Comparison of ENCODE assay signal across 1 cellular context in genomic region chr5:128546658-128547281, GRCh38.
TF ChIP-seq lines count a peak whose summit lies in the region.

No MANE protein-coding gene starts in this region.

TF ChIP-seq in H1, 55 proteins besides CTCF, POLR2A, EP300 and RAD21 (continued from another document):
- TF ChIP-seq, protein P1, sequence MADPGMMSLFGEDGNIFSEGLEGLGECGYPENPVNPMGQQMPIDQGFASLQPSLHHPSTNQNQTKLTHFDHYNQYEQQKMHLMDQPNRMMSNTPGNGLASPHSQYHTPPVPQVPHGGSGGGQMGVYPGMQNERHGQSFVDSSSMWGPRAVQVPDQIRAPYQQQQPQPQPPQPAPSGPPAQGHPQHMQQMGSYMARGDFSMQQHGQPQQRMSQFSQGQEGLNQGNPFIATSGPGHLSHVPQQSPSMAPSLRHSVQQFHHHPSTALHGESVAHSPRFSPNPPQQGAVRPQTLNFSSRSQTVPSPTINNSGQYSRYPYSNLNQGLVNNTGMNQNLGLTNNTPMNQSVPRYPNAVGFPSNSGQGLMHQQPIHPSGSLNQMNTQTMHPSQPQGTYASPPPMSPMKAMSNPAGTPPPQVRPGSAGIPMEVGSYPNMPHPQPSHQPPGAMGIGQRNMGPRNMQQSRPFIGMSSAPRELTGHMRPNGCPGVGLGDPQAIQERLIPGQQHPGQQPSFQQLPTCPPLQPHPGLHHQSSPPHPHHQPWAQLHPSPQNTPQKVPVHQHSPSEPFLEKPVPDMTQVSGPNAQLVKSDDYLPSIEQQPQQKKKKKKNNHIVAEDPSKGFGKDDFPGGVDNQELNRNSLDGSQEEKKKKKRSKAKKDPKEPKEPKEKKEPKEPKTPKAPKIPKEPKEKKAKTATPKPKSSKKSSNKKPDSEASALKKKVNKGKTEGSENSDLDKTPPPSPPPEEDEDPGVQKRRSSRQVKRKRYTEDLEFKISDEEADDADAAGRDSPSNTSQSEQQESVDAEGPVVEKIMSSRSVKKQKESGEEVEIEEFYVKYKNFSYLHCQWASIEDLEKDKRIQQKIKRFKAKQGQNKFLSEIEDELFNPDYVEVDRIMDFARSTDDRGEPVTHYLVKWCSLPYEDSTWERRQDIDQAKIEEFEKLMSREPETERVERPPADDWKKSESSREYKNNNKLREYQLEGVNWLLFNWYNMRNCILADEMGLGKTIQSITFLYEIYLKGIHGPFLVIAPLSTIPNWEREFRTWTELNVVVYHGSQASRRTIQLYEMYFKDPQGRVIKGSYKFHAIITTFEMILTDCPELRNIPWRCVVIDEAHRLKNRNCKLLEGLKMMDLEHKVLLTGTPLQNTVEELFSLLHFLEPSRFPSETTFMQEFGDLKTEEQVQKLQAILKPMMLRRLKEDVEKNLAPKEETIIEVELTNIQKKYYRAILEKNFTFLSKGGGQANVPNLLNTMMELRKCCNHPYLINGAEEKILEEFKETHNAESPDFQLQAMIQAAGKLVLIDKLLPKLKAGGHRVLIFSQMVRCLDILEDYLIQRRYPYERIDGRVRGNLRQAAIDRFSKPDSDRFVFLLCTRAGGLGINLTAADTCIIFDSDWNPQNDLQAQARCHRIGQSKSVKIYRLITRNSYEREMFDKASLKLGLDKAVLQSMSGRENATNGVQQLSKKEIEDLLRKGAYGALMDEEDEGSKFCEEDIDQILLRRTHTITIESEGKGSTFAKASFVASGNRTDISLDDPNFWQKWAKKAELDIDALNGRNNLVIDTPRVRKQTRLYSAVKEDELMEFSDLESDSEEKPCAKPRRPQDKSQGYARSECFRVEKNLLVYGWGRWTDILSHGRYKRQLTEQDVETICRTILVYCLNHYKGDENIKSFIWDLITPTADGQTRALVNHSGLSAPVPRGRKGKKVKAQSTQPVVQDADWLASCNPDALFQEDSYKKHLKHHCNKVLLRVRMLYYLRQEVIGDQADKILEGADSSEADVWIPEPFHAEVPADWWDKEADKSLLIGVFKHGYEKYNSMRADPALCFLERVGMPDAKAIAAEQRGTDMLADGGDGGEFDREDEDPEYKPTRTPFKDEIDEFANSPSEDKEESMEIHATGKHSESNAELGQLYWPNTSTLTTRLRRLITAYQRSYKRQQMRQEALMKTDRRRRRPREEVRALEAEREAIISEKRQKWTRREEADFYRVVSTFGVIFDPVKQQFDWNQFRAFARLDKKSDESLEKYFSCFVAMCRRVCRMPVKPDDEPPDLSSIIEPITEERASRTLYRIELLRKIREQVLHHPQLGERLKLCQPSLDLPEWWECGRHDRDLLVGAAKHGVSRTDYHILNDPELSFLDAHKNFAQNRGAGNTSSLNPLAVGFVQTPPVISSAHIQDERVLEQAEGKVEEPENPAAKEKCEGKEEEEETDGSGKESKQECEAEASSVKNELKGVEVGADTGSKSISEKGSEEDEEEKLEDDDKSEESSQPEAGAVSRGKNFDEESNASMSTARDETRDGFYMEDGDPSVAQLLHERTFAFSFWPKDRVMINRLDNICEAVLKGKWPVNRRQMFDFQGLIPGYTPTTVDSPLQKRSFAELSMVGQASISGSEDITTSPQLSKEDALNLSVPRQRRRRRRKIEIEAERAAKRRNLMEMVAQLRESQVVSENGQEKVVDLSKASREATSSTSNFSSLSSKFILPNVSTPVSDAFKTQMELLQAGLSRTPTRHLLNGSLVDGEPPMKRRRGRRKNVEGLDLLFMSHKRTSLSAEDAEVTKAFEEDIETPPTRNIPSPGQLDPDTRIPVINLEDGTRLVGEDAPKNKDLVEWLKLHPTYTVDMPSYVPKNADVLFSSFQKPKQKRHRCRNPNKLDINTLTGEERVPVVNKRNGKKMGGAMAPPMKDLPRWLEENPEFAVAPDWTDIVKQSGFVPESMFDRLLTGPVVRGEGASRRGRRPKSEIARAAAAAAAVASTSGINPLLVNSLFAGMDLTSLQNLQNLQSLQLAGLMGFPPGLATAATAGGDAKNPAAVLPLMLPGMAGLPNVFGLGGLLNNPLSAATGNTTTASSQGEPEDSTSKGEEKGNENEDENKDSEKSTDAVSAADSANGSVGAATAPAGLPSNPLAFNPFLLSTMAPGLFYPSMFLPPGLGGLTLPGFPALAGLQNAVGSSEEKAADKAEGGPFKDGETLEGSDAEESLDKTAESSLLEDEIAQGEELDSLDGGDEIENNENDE (IDR thresholded peaks at IDR 0.05; ENCODE audit: insufficient replicate concordance, low read length), result peak; percentile 67
- TF ChIP-seq NANOG (IDR thresholded peaks at IDR 0.05; ENCODE audit: insufficient read depth, low read depth, low read length, poor library complexity, severe bottlenecking), result peak; percentile 23
- 0 out of 2 replicates have a peak, but pooled peaks have one; percentile 37 for TF ChIP-seq TCF12 (IDR thresholded peaks at IDR 0.05; ENCODE audit: low read depth, low read length)
TF ChIP-seq in H1: peak in this region for 7.
